Comparison of ENCODE assay signal across 8 cellular contexts in the genomic region with DNA sequence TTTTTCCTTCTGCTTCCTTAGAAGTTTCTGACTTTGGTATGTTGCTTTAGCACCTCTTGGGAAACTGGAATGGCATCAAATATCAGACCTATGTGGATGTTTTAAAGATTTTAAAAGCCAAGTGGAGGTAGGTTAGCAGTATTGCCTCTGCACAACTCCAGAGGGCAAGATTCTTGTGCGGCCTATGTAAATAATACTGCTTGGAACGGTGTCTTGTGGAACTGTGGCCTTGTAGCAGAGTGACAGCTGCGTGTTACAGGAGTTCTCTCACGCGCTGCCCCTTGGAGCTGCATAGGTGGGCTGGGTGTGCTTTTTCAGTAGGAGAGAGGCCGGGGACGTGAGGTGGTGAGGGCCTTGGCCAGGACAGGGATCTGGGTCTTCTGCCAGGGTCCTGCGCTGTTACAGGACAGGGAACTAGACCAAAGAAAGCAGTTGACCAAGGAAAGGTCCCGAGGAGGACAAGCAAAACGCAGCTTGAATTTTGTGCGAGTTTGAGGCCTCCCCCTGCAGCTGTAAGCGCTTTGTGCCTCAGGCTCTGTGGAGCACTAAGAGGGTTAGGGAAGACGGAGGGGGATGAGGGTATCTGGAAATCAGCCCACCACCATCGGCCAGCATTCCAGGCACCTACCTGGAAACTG. TPM values are rescaled to one million over a fixed set of nuclear protein-coding genes. Genes with fewer than 3 reads are reported as not detected.
DNase-seq lines count a peak whose midpoint lies in the region; ATAC-seq and TF ChIP-seq lines count a peak whose summit lies in the region.

No MANE protein-coding gene starts in this region.

- peak in 2 of 3 donors; percentile 22 to 28 for TF ChIP-seq POLR2A in body of pancreas (IDR thresholded peaks at IDR 0.05)

- no peaks in the 10 kb centered on the region for H3K9me3 ChIP-seq in cardiac muscle cell (ENCODE audit: low read depth)
- H3K9me3 ChIP-seq in body of pancreas = no peaks in the 10 kb centered on the region
- no peaks in the 10 kb centered on the region for H3K9me3 ChIP-seq in upper lobe of right lung

- H3K27ac ChIP-seq in cardiac muscle cell (no peak overlapping the region), body of pancreas (peak overlapping the region; percentile 87 to 96 (median 96)), upper lobe of right lung (peak overlapping the region; percentile 86)

- ATAC-seq in body of pancreas = peak; percentile 45
- ATAC-seq in upper lobe of right lung = no peak

- 24 to 32% methylated on average over 9 to 14 of the region's 14 CpGs for WGBS in body of pancreas, 2 donors

- H3K36me3 ChIP-seq in cardiac muscle cell (no peaks in the 10 kb centered on the region), body of pancreas (replicated peaks in 1 of 2; ENCODE audit: insufficient read depth in 1 of 2, low read depth in 2 of 2) (no peaks in the 10 kb centered on the region), upper lobe of right lung (no peaks in the 10 kb centered on the region)

- H3K4me3 ChIP-seq in cardiac muscle cell (peak overlapping the region; percentile 98), body of pancreas (peak overlapping the region; percentile 66 to 90), upper lobe of right lung (peak overlapping the region; percentile 78)

- DNase-seq in cardiac muscle cell (ENCODE audit: low read depth in 1 of 2, low spot score in 1 of 2) = no peak
- DNase-seq in cardiac septum (ENCODE audit: low spot score) = no peak
- peak; percentile 58 to 79 (median 73) for DNase-seq in body of pancreas
- DNase-seq in mesenteric fat pad (ENCODE audit: low spot score) = peak; percentile 53
- no peak for DNase-seq in upper lobe of right lung
- DNase-seq in CD1c-positive myeloid dendritic cell (ENCODE audit: extremely low spot score) = no peak
- no peak for DNase-seq in HuH-7 (ENCODE audit: low spot score)
- no peak for DNase-seq in globus pallidus (ENCODE audit: low spot score)

- no peak for TF ChIP-seq CTCF in cardiac muscle cell (IDR thresholded peaks at IDR 0.05; ENCODE audit: low read depth, low read length)
- peak in 2 of 7 experiments; percentile 13 to 24 for TF ChIP-seq CTCF in body of pancreas (IDR thresholded peaks at IDR 0.05)
- no peak for TF ChIP-seq CTCF in upper lobe of right lung (IDR thresholded peaks at IDR 0.05)

- H3K4me1 ChIP-seq in cardiac muscle cell (ENCODE audit: low read depth) (peaks cover 22% of the 10 kb centered on the region), body of pancreas (peaks cover 45% of the 10 kb centered on the region), upper lobe of right lung (peaks cover 30% of the 10 kb centered on the region)

- intact Hi-C loops in cardiac septum (cut with DNase I) = no loop called here
- intact Hi-C loops in body of pancreas (cut with DNase I) = no loop called here
- intact Hi-C loops in upper lobe of right lung (cut with DNase I) = no loop called here

- H3K27me3 ChIP-seq in cardiac muscle cell (no peaks in the 10 kb centered on the region), body of pancreas (no peaks in the 10 kb centered on the region), upper lobe of right lung (no peaks in the 10 kb centered on the region)

RNA-seq across cellular contexts. Expression of a gene that starts 1.5 kb away (rescaled TPM):
- total RNA-seq in cardiac muscle cell = 18.5 and 21.0 TPM in 2 replicates
- 17.9 and 25.0 TPM in 2 replicates for polyA plus RNA-seq in cardiac muscle cell
- 10.6 TPM for total RNA-seq in cardiac septum
- 10 to 100 TPM; 19.8 to 34.2 TPM for total RNA-seq in body of pancreas
- 27.3 TPM for total RNA-seq in mesenteric fat pad
- 31.5 TPM for total RNA-seq in upper lobe of right lung

Comparison
In these comparisons a context has a peak if more than half of its experiments do, and no peak if none do; other contexts are left out.
1. DNase-seq: peak in body of pancreas (4 of 4) and mesenteric fat pad (single experiment); none in cardiac muscle cell (0 of 2), cardiac septum (single experiment), upper lobe of right lung (single experiment), CD1c-positive myeloid dendritic cell (single experiment), HuH-7 (single experiment) and globus pallidus (single experiment).
2. Peak in every context shown above with its lines, with median percentiles within 50 percentile points of each other: H3K4me3 ChIP-seq.